ENCODE assay signal across 1 cellular context in genomic region chr7:65238785-65239184, GRCh38.
TF ChIP-seq lines count a peak whose summit lies in the region.

No MANE protein-coding gene starts in this region.

TF ChIP-seq in GM23338, 12 proteins besides CTCF, POLR2A, EP300 and RAD21 (continued from another document):
- TF ChIP-seq, protein P1, sequence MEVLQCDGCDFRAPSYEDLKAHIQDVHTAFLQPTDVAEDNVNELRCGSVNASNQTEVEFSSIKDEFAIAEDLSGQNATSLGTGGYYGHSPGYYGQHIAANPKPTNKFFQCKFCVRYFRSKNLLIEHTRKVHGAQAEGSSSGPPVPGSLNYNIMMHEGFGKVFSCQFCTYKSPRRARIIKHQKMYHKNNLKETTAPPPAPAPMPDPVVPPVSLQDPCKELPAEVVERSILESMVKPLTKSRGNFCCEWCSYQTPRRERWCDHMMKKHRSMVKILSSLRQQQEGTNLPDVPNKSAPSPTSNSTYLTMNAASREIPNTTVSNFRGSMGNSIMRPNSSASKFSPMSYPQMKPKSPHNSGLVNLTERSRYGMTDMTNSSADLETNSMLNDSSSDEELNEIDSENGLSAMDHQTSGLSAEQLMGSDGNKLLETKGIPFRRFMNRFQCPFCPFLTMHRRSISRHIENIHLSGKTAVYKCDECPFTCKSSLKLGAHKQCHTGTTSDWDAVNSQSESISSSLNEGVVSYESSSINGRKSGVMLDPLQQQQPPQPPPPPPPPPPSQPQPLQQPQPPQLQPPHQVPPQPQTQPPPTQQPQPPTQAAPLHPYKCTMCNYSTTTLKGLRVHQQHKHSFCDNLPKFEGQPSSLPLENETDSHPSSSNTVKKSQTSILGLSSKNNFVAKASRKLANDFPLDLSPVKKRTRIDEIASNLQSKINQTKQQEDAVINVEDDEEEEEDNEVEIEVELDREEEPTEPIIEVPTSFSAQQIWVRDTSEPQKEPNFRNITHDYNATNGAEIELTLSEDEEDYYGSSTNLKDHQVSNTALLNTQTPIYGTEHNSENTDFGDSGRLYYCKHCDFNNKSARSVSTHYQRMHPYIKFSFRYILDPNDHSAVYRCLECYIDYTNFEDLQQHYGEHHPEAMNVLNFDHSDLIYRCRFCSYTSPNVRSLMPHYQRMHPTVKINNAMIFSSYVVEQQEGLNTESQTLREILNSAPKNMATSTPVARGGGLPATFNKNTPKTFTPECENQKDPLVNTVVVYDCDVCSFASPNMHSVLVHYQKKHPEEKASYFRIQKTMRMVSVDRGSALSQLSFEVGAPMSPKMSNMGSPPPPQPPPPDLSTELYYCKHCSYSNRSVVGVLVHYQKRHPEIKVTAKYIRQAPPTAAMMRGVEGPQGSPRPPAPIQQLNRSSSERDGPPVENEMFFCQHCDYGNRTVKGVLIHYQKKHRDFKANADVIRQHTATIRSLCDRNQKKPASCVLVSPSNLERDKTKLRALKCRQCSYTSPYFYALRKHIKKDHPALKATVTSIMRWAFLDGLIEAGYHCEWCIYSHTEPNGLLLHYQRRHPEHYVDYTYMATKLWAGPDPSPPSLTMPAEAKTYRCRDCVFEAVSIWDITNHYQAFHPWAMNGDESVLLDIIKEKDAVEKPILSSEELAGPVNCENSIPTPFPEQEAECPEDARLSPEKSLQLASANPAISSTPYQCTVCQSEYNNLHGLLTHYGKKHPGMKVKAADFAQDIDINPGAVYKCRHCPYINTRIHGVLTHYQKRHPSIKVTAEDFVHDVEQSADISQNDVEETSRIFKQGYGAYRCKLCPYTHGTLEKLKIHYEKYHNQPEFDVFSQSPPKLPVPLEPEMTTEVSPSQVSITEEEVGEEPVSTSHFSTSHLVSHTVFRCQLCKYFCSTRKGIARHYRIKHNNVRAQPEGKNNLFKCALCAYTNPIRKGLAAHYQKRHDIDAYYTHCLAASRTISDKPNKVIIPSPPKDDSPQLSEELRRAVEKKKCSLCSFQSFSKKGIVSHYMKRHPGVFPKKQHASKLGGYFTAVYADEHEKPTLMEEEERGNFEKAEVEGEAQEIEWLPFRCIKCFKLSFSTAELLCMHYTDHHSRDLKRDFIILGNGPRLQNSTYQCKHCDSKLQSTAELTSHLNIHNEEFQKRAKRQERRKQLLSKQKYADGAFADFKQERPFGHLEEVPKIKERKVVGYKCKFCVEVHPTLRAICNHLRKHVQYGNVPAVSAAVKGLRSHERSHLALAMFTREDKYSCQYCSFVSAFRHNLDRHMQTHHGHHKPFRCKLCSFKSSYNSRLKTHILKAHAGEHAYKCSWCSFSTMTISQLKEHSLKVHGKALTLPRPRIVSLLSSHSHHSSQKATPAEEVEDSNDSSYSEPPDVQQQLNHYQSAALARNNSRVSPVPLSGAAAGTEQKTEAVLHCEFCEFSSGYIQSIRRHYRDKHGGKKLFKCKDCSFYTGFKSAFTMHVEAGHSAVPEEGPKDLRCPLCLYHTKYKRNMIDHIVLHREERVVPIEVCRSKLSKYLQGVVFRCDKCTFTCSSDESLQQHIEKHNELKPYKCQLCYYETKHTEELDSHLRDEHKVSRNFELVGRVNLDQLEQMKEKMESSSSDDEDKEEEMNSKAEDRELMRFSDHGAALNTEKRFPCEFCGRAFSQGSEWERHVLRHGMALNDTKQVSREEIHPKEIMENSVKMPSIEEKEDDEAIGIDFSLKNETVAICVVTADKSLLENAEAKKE (CRISPR knock-in tag; IDR thresholded peaks at IDR 0.05): no peak
- TF ChIP-seq NANOG (IDR thresholded peaks at IDR 0.05; ENCODE audit: borderline replicate concordance): no peak
TF ChIP-seq in GM23338: peak in this region for 0.
